Comparison of ENCODE assay signal across 39 cellular contexts in genomic region chr2:176247859-176248258, GRCh38. TPM values are rescaled to one million over a fixed set of nuclear protein-coding genes. Genes with fewer than 3 reads are reported as not detected.
"Had no signal": no experiment of that assay in that cellular context is flagged by ENCODE, and none has a peak within 500 bp of the region (broad histone marks: within the 10 kb centered on the region; RNA-seq: fewer than 3 reads in every experiment).

No MANE protein-coding gene starts in this region.

- DNase-seq: Kasumi-1, MG63, MM.1S, MV-4-11, NCI-H1048, NCI-H1092, NCI-H1092 treated with DMSO at 0.1 percent for 48 hours, NCI-H1105, NCI-H1105 treated with DMSO at 0.1 percent for 48 hours, NCI-H1417, NCI-H1417 treated with DMSO at 0.1 percent for 48 hours, NCI-H1436, NCI-H1436 treated with DMSO at 0.1 percent for 48 hours, NCI-H146, NCI-H1694, NCI-H1694 treated with DMSO at 0.1 percent for 48 hours, NCI-H187, NCI-H187 treated with DMSO at 0.1 percent for 48 hours, NCI-H1930, NCI-H2029, NCI-H2029 treated with DMSO at 0.1 percent for 48 hours, NCI-H2081, NCI-H2081 treated with DMSO at 0.1 percent for 48 hours, NCI-H2107, NCI-H2171, NCI-H2171 treated with DMSO at 0.1 percent for 48 hours, NCI-H2227 treated with DMSO at 0.1 percent for 48 hours, NCI-H226, NCI-H345, NCI-H446, NCI-H446 treated with DMSO at 0.1 percent for 48 hours, NCI-H510A, NCI-H510A treated with DMSO at 0.1 percent for 48 hours, NCI-H524, NCI-H524 treated with DMSO at 0.1 percent for 48 hours had no signal

- H3K9me3 ChIP-seq: MG63 had no signal

- H3K4me3 ChIP-seq: MG63 had no signal

- H3K36me3 ChIP-seq: MG63 had no signal

- H3K27me3 ChIP-seq: MG63 had no signal

RNA-seq across cellular contexts. Expression of gene HOXD1, which starts 59.4 kb away (rescaled TPM):
- total RNA-seq: LHCN-M2, M059J, MCF 10A, NCI-H460 had no signal
